24 cellular contexts compared by ENCODE assay signal in the genomic region with DNA sequence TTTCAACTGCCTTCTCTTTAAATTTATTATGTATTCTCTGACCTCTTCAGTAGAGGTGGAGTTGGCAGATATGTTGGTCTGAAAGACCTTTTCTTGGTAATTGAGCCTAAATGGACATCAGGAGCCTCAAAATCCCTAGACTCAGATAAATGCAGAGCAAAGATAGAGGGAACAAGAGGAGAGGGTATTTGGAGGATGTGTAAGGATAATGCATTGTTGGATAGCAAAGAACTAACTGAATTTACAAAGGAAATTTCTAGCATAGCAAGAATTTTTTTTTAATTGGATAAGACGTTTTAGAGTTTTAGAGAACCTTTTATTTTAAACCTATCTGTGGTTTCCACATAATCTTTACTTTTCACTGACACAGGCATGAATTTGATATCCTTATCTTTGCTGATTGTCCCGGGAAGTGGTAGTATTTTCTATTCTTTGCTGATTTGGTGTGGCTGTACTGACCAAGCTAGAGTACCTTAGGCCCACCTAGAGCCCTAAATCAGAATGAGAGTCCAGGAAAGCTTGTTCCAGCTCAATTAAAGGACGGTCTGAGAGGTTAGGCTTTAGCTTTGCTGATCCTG.
DNase-seq lines count a peak whose midpoint lies in the region; ATAC-seq, FAIRE-seq and TF ChIP-seq lines count a peak whose summit lies in the region.
"Had no signal": no experiment of that assay in that cellular context is flagged by ENCODE, and none has a peak within 500 bp of the region (broad histone marks: within the 10 kb centered on the region; RNA-seq: fewer than 3 reads in every experiment).

No MANE protein-coding gene starts in this region.

- H2BK15ac ChIP-seq in mesendoderm (replicated peaks; ENCODE audit: low read depth) = no peak overlapping the region

- H2BK120ac ChIP-seq in mesendoderm (ENCODE audit: low read depth, low read length) = no peak overlapping the region

- H3K27ac ChIP-seq in K562 (ENCODE audit: extremely low read depth, low read depth, low read length) (no peak overlapping the region), mesendoderm (ENCODE audit: low read depth, low read length) (no peak overlapping the region)
- H3K27ac ChIP-seq: SJCRH30 had no signal

- CTCF ChIA-PET in K562 (lab: Yijun Ruan, JAX; ENCODE audit: low intra/inter-chr PET ratio) = no interaction called here

- H2AFZ ChIP-seq in K562 (ENCODE audit: low read depth, low read length) = no peak overlapping the region

- H3K9ac ChIP-seq in K562 (ENCODE audit: insufficient read depth in 1 of 2, low read depth in 2 of 2, low read length in 2 of 2) = no peak overlapping the region
- no peak overlapping the region for H3K9ac ChIP-seq in mesendoderm (ENCODE audit: low read length)

- no peak overlapping the region for H3K4ac ChIP-seq in mesendoderm (ENCODE audit: low read depth, low read length)

- TF ChIP-seq POLR2A in K562 (conservative IDR thresholded peaks at IDR 0.05) = no peak

- 14% methylated on average over 3 of the region's 3 CpGs for WGBS in K562 (ENCODE audit: insufficient coverage, low coverage, missing lambda C conversion rate)
- WGBS in mesendoderm (ENCODE audit: extremely low coverage, insufficient coverage, low lambda C conversion rate) = no CpG with 5 or more reads among the region's 3 CpGs

- no peak overlapping the region for H3K56ac ChIP-seq in mesendoderm (ENCODE audit: low read length)

- no peaks in the 10 kb centered on the region for H3K79me1 ChIP-seq in mesendoderm (ENCODE audit: low read length)

- ATAC-seq in SK-N-SH treated with all-trans-retinoic acid at 6 μM for 48 hours (peak; percentile 72), K562 (peak; percentile 42), HG03280 (IDR thresholded peaks at IDR 0.05; ENCODE audit: unreplicated experiment) (no peak)

- in situ Hi-C loops in K562 (cut with MboI) = no loop called here

- H3K4me2 ChIP-seq in K562 (ENCODE audit: insufficient read depth, low read length) = no peak overlapping the region
- H3K4me2 ChIP-seq in mesendoderm (ENCODE audit: low read length) = no peak overlapping the region

- no peak overlapping the region for H4K5ac ChIP-seq in mesendoderm (ENCODE audit: low read length)

- DNase-seq in EH (ENCODE audit: low read depth) = peak; percentile 8
- peak in 1 of 4 experiments; percentile 32 for DNase-seq in K562 (ENCODE audit: extremely low read depth in 1 of 4, low spot score in 3 of 4)
- DNase-seq in mesendoderm = peak; percentile 44
- DNase-seq in hepatic stellate cell (ENCODE audit: low spot score) = no peak
- no peak for DNase-seq in RKO (ENCODE audit: low spot score)
- DNase-seq in stimulated activated CD4-positive, alpha-beta T cell treated with anti-CD3 and anti-CD28 coated beads, Interleukin-2, amount 100 ng/mL, for 48 hours = no peak
- DNase-seq: 8988T; ACHN; BE2C; Calu3; CD8-positive, alpha-beta memory T cell; DMS79 treated with DMSO at 0.1 percent for 48 hours; NCI-H1092 treated with DMSO at 0.1 percent for 48 hours; NCI-H1436; NCI-H187; NCI-H446; NCI-H524 treated with DMSO at 0.1 percent for 48 hours; NCI-H774; SJCRH30 had no signal

- no peaks in the 10 kb centered on the region for H3K9me1 ChIP-seq in K562 (ENCODE audit: control insufficient read depth, insufficient read depth, low read length)

- BruUV-seq in K562 (replicated peaks; lab: Mats Ljungman, UMichigan) = no TSS peak

- POLR2A ChIA-PET in K562 (lab: Yijun Ruan, JAX) = interaction anchor here (0.7 kb wide), 1 partner anchor 9 kb away, joined by 3 read pairs; no protein-coding TSS in a partner anchor

- no peaks in the 10 kb centered on the region for H3K9me3 ChIP-seq in K562 (replicated peaks; ENCODE audit: control insufficient read depth, insufficient read depth, low read depth, low read length)
- H3K9me3 ChIP-seq: BE2C, SJCRH30 had no signal

- H3K18ac ChIP-seq in mesendoderm (ENCODE audit: low read length) = no peak overlapping the region

- H3K27me3 ChIP-seq in K562 (ENCODE audit: control insufficient read depth in 2 of 2, insufficient read depth in 2 of 2, low read length in 2 of 2) = no peaks in the 10 kb centered on the region
- no peaks in the 10 kb centered on the region for H3K27me3 ChIP-seq in mesendoderm (ENCODE audit: insufficient read depth, low read length, poor library complexity)
- H3K27me3 ChIP-seq: BE2C, SJCRH30 had no signal

- no peaks in the 10 kb centered on the region for H4K20me1 ChIP-seq in K562 (replicated peaks; ENCODE audit: control insufficient read depth, insufficient read depth, low read length)

- H2AK5ac ChIP-seq in mesendoderm (ENCODE audit: low read length) = no peak overlapping the region

- no peak overlapping the region for H4K8ac ChIP-seq in mesendoderm (ENCODE audit: low read depth, low read length)

- no peak overlapping the region for H2BK5ac ChIP-seq in mesendoderm (ENCODE audit: low read length)

- H3K4me3 ChIP-seq in K562 (no peak overlapping the region), mesendoderm (ENCODE audit: low read length) (no peak overlapping the region)
- H3K4me3 ChIP-seq: SJCRH30 had no signal

- H3K79me2 ChIP-seq in K562 (ENCODE audit: control insufficient read depth, insufficient read depth, low read length) (no peaks in the 10 kb centered on the region), mesendoderm (ENCODE audit: control insufficient read depth, insufficient read depth, low read length) (no peaks in the 10 kb centered on the region)

- no peak overlapping the region for H3K23ac ChIP-seq in mesendoderm (ENCODE audit: low read length)

- H3K4me1 ChIP-seq in K562 (replicated peaks in 1 of 2; ENCODE audit: control insufficient read depth in 2 of 2, insufficient read depth in 2 of 2, low read length in 2 of 2) (peaks cover 0 to 25% of the 10 kb centered on the region in 2 experiments; a peak in 4 of 5 replicates), mesendoderm (ENCODE audit: control insufficient read depth, low read depth, low read length) (peaks cover 5% of the 10 kb centered on the region)
- H3K4me1 ChIP-seq: BE2C, SJCRH30 had no signal

- TF ChIP-seq EP300 in K562 (IDR thresholded peaks at IDR 0.05; ENCODE audit: low read length) = no peak

- peak; percentile 11 for FAIRE-seq in K562 (lab: Jason Lieb, UNC)
- FAIRE-seq: GM19239, H54, RCC 7860 had no signal

- intact Hi-C loops in K562 (cut with micrococcal nuclease) = no loop called here

- H3K36me3 ChIP-seq in K562 (ENCODE audit: control insufficient read depth, insufficient read depth, low read length) = peaks cover 4% of the 10 kb centered on the region; the same call in 1 of the 3 replicates
- H3K36me3 ChIP-seq in mesendoderm (ENCODE audit: control insufficient read depth, insufficient read depth, low read length) = no peaks in the 10 kb centered on the region
- H3K36me3 ChIP-seq: BE2C had no signal

- 0 out of 4 replicates have a peak, but pooled peaks of 1 of the 2 experiments have one; percentile 10 for TF ChIP-seq RAD21 in K562 (CRISPR knock-in tag; conservative IDR thresholded peaks at IDR 0.05 in 1 of 2, IDR thresholded peaks at IDR 0.05 in 1 of 2)

- no peak for TF ChIP-seq CTCF in K562 (IDR thresholded peaks at IDR 0.05 in 2 of 3, conservative IDR thresholded peaks at IDR 0.05 in 1 of 3; ENCODE audit: insufficient read depth in 2 of 3, low read depth in 1 of 3, low read length in 3 of 3)

TF ChIP-seq in SK-N-SH treated with all-trans-retinoic acid at 6 μM for 48 hours, 23 proteins besides CTCF, POLR2A, EP300 and RAD21 (continues in another document):
- TF ChIP-seq, protein P1, sequence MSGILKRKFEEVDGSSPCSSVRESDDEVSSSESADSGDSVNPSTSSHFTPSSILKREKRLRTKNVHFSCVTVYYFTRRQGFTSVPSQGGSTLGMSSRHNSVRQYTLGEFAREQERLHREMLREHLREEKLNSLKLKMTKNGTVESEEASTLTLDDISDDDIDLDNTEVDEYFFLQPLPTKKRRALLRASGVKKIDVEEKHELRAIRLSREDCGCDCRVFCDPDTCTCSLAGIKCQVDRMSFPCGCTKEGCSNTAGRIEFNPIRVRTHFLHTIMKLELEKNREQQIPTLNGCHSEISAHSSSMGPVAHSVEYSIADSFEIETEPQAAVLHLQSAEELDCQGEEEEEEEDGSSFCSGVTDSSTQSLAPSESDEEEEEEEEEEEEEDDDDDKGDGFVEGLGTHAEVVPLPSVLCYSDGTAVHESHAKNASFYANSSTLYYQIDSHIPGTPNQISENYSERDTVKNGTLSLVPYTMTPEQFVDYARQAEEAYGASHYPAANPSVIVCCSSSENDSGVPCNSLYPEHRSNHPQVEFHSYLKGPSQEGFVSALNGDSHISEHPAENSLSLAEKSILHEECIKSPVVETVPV (CRISPR knock-in tag; IDR thresholded peaks at IDR 0.05) = no peak
- TF ChIP-seq GLIS3 (CRISPR knock-in tag; IDR thresholded peaks at IDR 0.05) (no peak), ZC3H10 (CRISPR knock-in tag; IDR thresholded peaks at IDR 0.05) (no peak)

TF ChIP-seq in K562, 482 proteins besides CTCF, POLR2A, EP300 and RAD21 (continues in another document):
- TF ChIP-seq DPF2 (IDR thresholded peaks at IDR 0.05) = peak; percentile 64; the same call in 1 of the 2 replicates
- TF ChIP-seq SREBF1 (IDR thresholded peaks at IDR 0.05; ENCODE audit: borderline replicate concordance, low read depth, low read length) = no peak
- peak; percentile 20; the same call in 1 of the 2 replicates for TF ChIP-seq TAL1 (IDR thresholded peaks at IDR 0.05)
- TF ChIP-seq, protein P2, sequence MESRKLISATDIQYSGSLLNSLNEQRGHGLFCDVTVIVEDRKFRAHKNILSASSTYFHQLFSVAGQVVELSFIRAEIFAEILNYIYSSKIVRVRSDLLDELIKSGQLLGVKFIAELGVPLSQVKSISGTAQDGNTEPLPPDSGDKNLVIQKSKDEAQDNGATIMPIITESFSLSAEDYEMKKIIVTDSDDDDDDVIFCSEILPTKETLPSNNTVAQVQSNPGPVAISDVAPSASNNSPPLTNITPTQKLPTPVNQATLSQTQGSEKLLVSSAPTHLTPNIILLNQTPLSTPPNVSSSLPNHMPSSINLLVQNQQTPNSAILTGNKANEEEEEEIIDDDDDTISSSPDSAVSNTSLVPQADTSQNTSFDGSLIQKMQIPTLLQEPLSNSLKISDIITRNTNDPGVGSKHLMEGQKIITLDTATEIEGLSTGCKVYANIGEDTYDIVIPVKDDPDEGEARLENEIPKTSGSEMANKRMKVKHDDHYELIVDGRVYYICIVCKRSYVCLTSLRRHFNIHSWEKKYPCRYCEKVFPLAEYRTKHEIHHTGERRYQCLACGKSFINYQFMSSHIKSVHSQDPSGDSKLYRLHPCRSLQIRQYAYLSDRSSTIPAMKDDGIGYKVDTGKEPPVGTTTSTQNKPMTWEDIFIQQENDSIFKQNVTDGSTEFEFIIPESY (CRISPR knock-in tag; IDR thresholded peaks at IDR 0.05) = 0 out of 2 replicates have a peak, but pooled peaks have one; percentile 17
- peak; percentile 36 for TF ChIP-seq SOX6 (IDR thresholded peaks at IDR 0.05)
- TF ChIP-seq CBFA2T3 (IDR thresholded peaks at IDR 0.05) = peak; percentile 42; the same call in 1 of the 2 replicates
- peak; percentile 41; the same call in 1 of the 2 replicates for TF ChIP-seq TEAD4 (IDR thresholded peaks at IDR 0.05; ENCODE audit: low read length)
- TF ChIP-seq TEAD4 (CRISPR knock-in tag; IDR thresholded peaks at IDR 0.05; ENCODE audit: borderline replicate concordance) = no peak

Comparison
In these comparisons a context has a peak if more than half of its experiments do, and no peak if none do; other contexts are left out.
1. DNase-seq: peak in EH (single experiment) and mesendoderm (single experiment); none in hepatic stellate cell (single experiment), RKO (single experiment) and stimulated activated CD4-positive, alpha-beta T cell treated with anti-CD3 and anti-CD28 coated beads, Interleukin-2, amount 100 ng/mL, for 48 hours (0 of 2).